Comparison of ENCODE assay signal across 1 cellular context in the genomic region with DNA sequence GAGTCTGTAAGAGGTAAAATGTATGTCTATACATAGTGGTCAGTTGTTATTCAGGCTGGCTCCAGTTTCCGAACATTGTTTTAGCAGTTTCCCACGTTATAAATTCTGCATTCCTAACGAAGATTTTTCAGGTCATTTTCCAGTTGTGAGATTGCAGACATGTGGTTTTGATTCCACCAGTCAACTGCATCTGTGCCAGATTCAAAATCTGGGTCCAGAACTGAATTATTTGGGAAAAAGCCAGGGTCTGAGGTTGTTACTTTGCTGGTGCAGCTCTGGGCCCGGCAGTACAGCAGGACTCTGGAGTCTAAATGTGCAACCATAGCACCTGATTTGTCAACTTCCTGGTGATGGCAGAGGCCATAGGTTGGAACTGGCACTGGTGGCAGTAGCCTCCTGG.
TF ChIP-seq lines count a peak whose summit lies in the region.

No MANE protein-coding gene starts in this region.

TF ChIP-seq in WTC11, 78 proteins besides CTCF, POLR2A, EP300 and RAD21 (continued from another document):
- TF ChIP-seq, protein P1, sequence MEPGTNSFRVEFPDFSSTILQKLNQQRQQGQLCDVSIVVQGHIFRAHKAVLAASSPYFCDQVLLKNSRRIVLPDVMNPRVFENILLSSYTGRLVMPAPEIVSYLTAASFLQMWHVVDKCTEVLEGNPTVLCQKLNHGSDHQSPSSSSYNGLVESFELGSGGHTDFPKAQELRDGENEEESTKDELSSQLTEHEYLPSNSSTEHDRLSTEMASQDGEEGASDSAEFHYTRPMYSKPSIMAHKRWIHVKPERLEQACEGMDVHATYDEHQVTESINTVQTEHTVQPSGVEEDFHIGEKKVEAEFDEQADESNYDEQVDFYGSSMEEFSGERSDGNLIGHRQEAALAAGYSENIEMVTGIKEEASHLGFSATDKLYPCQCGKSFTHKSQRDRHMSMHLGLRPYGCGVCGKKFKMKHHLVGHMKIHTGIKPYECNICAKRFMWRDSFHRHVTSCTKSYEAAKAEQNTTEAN (CRISPR knock-in tag; IDR thresholded peaks at IDR 0.05): no peak
- TF ChIP-seq ZNF317 (CRISPR knock-in tag; IDR thresholded peaks at IDR 0.05; ENCODE audit: borderline replicate concordance, low read depth): no peak
- no peak for TF ChIP-seq HMGA2 (CRISPR knock-in tag; IDR thresholded peaks at IDR 0.05)
- no peak for TF ChIP-seq TCF7 (CRISPR knock-in tag; IDR thresholded peaks at IDR 0.05; ENCODE audit: low read depth)
